ENCODE assay signal across 6 cellular contexts in the genomic region with DNA sequence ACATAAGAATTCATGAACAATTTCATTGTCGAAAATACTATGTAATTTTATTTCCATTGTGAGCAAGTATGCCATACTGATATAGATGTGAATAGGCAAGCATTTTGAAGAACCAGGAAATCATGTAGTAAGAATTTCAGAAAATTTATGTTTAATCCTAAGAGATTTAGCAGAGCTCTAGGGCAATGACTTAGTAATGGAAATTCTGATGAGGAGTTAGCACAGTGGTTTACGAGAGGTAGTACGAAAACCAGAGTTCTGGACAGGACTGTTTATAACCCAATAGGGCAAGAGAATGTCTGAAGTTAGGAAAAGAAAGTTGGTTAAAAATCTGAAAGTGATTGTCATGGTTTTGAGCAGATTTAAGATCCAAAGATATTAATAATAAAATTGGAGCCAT.
"Had no signal": no experiment of that assay in that cellular context is flagged by ENCODE, and none has a peak within 500 bp of the region (broad histone marks: within the 10 kb centered on the region; RNA-seq: fewer than 3 reads in every experiment).

No MANE protein-coding gene starts in this region.

- H3K4me3 ChIP-seq: K562 had no signal

- ATAC-seq: HepG2, K562 had no signal

- DNase-seq: IMR-90, KBM-7, KG1 had no signal

- H3K27ac ChIP-seq: HL-60 had no signal
